11 cellular contexts compared by ENCODE assay signal in the genomic region with DNA sequence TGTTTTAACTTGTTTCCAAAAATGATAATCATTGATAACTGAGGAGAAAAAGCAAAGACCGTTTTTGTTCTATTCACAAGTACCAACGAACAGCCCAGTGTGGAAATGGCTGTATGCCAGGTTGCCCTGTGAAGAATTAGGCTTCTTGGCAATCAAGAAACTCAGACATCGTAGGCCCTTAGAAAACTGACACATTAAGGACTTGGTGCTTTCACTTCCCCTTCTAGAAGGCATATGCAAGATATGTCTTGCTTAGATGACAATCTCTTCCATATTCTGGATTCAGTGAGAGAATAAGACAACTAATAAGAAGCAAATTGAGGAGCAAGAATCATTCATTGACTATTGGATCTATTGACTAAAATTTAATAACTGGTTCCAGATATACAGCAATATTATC. TPM values are rescaled to one million over a fixed set of nuclear protein-coding genes. Genes with fewer than 3 reads are reported as not detected.
A peak's percentile ranks its signal among the peaks of the same experiment; 100 is the strongest.
DNase-seq lines count a peak whose midpoint lies in the region; ATAC-seq, FAIRE-seq and TF ChIP-seq lines count a peak whose summit lies in the region.
"Had no signal": no experiment of that assay in that cellular context is flagged by ENCODE, and none has a peak within 500 bp of the region (broad histone marks: within the 10 kb centered on the region; RNA-seq: fewer than 3 reads in every experiment).

No MANE protein-coding gene starts in this region.

- peak; percentile 76 for FAIRE-seq in GM12878 (lab: Jason Lieb, UNC)

- H3K79me2 ChIP-seq in GM12878 (ENCODE audit: control insufficient read depth, insufficient read depth, low read length) = no peaks in the 10 kb centered on the region

- no peaks in the 10 kb centered on the region for H3K9me3 Mint-ChIP-seq in CD4-positive, alpha-beta T cell
- H3K9me3 Mint-ChIP-seq: activated T-cell treated with anti-CD3 and anti-CD28 coated beads, Interleukin-2, amount 50 U/mL, for 4 hours; CD4-positive, alpha-beta memory T cell had no signal

- H4K20me1 ChIP-seq in GM12878 (ENCODE audit: control insufficient read depth, insufficient read depth) = no peaks in the 10 kb centered on the region

- H3K4me1 Mint-ChIP-seq in CD4-positive, alpha-beta T cell (ENCODE audit: low read depth) = peaks cover 7% of the 10 kb centered on the region

- H3K4me3 Mint-ChIP-seq in CD4-positive, alpha-beta T cell = no peak overlapping the region
- H3K4me3 Mint-ChIP-seq: activated T-cell treated with anti-CD3 and anti-CD28 coated beads, Interleukin-2, amount 50 U/mL, for 4 hours; CD4-positive, alpha-beta memory T cell had no signal

- RAD21 ChIA-PET in GM12878 (lab: Charles Lee; ENCODE audit: unreplicated experiment) = interaction anchor here (1.0 to 1.8 kb wide), 4 partner anchors 16 to 139 kb away, joined by 3 to 8 read pairs (median 6); no protein-coding TSS in a partner anchor

- peak in 1 of 2 experiments; percentile 87; a peak in 2 of 4 replicates for TF ChIP-seq EP300 in GM12878 (IDR thresholded peaks at IDR 0.05; ENCODE audit: borderline replicate concordance in 1 of 2, control insufficient read depth in 1 of 2, low read depth in 2 of 2, low read length in 2 of 2)

- no peaks in the 10 kb centered on the region for H3K27me3 Mint-ChIP-seq in CD4-positive, alpha-beta T cell
- H3K27me3 Mint-ChIP-seq: CD4-positive, alpha-beta memory T cell had no signal

- in situ Hi-C loops in GM12878 (cut with MboI) = no loop called here

- no peak overlapping the region for H2AFZ ChIP-seq in GM12878 (ENCODE audit: control insufficient read depth, low read depth, low read length)

- no peak overlapping the region for H3K27ac ChIP-seq in GM12878 (ENCODE audit: control insufficient read depth, insufficient read depth)
- H3K27ac ChIP-seq in CD4-positive, alpha-beta T cell (ENCODE audit: low read depth, low read length) = no peak overlapping the region

- no peaks in the 10 kb centered on the region for H3K27me3 ChIP-seq in GM12878 (replicated peaks in 1 of 2; ENCODE audit: control insufficient read depth in 2 of 2, insufficient read depth in 2 of 2, low read length in 1 of 2)
- H3K27me3 ChIP-seq in CD4-positive, alpha-beta T cell (ENCODE audit: control insufficient read depth, insufficient read depth, low read length) = no peaks in the 10 kb centered on the region

- H3K4me2 ChIP-seq in GM12878 (ENCODE audit: control insufficient read depth, insufficient read depth) = no peak overlapping the region

- intact Hi-C loops in GM12878 (cut with micrococcal nuclease; ENCODE audit: unreplicated experiment) = loop anchor here (10.0 kb wide), 1 partner anchor 687 kb away; no protein-coding TSS in a partner anchor
- intact Hi-C loops in CD4-positive, alpha-beta T cell (cut with DNase I, micrococcal nuclease) = no loop called here

- ATAC-seq in GM18498 (IDR thresholded peaks at IDR 0.05; ENCODE audit: unreplicated experiment) (peak; percentile 98), GM21526 (IDR thresholded peaks at IDR 0.05; ENCODE audit: low FRiP score, unreplicated experiment) (peak; percentile 92), HG03354 (IDR thresholded peaks at IDR 0.05; ENCODE audit: poor library complexity, severe bottlenecking, unreplicated experiment) (peak; percentile 94), GM12878 (peak; percentile 94)
- ATAC-seq in CD4-positive, alpha-beta T cell (ENCODE audit: poor library complexity) = no peak
- ATAC-seq: activated T-cell treated with anti-CD3 and anti-CD28 coated beads, Interleukin-2, amount 50 U/mL, for 4 hours; HCT116 had no signal

- DNase-seq in GM12878 (ENCODE audit: low read depth, low spot score) = peak; percentile 59
- no peak for DNase-seq in CD4-positive, alpha-beta T cell
- no peak for DNase-seq in iPS-NIHi7 (ENCODE audit: extremely low spot score)
- DNase-seq in NCI-H226 = no peak
- no peak for DNase-seq in NCI-H187 treated with DMSO at 0.1 percent for 48 hours (lab: John Stamatoyannopoulos, UW)
- DNase-seq: activated T-cell treated with anti-CD3 and anti-CD28 coated beads, Interleukin-2, amount 50 U/mL, for 4 hours; CD4-positive, alpha-beta memory T cell had no signal

- no peak overlapping the region for H3K9ac ChIP-seq in GM12878 (ENCODE audit: control insufficient read depth, insufficient read depth, low read length)

- no peak overlapping the region for H3K27ac Mint-ChIP-seq in CD4-positive, alpha-beta T cell
- H3K27ac Mint-ChIP-seq: CD4-positive, alpha-beta memory T cell had no signal

- no peak for TF ChIP-seq POLR2A in GM12878 (IDR thresholded peaks at IDR 0.05; ENCODE audit: low read depth, low read length)

- H3K9me3 ChIP-seq in GM12878 (replicated peaks; ENCODE audit: control insufficient read depth, insufficient read depth, low read length) = no peaks in the 10 kb centered on the region
- H3K9me3 ChIP-seq in CD4-positive, alpha-beta T cell (ENCODE audit: control insufficient read depth, low read length) = no peaks in the 10 kb centered on the region

- H3K36me3 ChIP-seq in GM12878 (ENCODE audit: control insufficient read depth in 2 of 2, insufficient read depth in 2 of 2, low read length in 1 of 2) = no peaks in the 10 kb centered on the region

- CTCF ChIA-PET in GM12878 (lab: Yijun Ruan, JAX) = interaction anchor here (0.8 kb wide), 1 partner anchor 20 kb away, joined by 3 read pairs; no protein-coding TSS in a partner anchor
- CTCF ChIA-PET in CD4-positive, alpha-beta T cell (lab: Charles Lee) = no interaction called here

- WGBS in GM12878 (ENCODE audit: insufficient coverage, insufficient replicate concordance, low lambda C conversion rate, missing lambda C conversion rate) = 16% methylated on average over 3 of the region's 3 CpGs

- no peak for TF ChIP-seq RAD21 in GM12878 (IDR thresholded peaks at IDR 0.05; ENCODE audit: insufficient read depth, low read depth, low read length)

- POLR2A ChIA-PET in GM12878 (lab: Charles Lee) = no interaction called here
- POLR2A ChIA-PET in CD4-positive, alpha-beta T cell (lab: Charles Lee) = no interaction called here

- no peak overlapping the region for H3K4me3 ChIP-seq in GM12878

- SMC1A ChIA-PET in GM12878 (lab: Charles Lee; ENCODE audit: uncharacterized antibody, unreplicated experiment) = interaction anchor here (0.7 to 1.5 kb wide), 4 partner anchors 12 to 74 kb away, joined by 3 to 4 read pairs (median 3); no protein-coding TSS in a partner anchor

- peaks cover 21% of the 10 kb centered on the region for H3K36me3 Mint-ChIP-seq in CD4-positive, alpha-beta T cell (ENCODE audit: low read depth)

- no TSS peak for BruUV-seq in GM12878 (replicated peaks; lab: Mats Ljungman, UMichigan)

- no peak for TF ChIP-seq CTCF in GM12878 (IDR thresholded peaks at IDR 0.05 in 2 of 3, conservative IDR thresholded peaks at IDR 0.05 in 1 of 3; ENCODE audit: control insufficient read depth in 2 of 3, extremely low read depth in 1 of 3, insufficient read depth in 1 of 3, low read depth in 3 of 3, low read length in 3 of 3)
- no peak for TF ChIP-seq CTCF in CD4-positive, alpha-beta T cell (IDR thresholded peaks at IDR 0.05)

- peaks cover 5% of the 10 kb centered on the region; the same call in 1 of the 2 replicates for H3K4me1 ChIP-seq in GM12878 (ENCODE audit: control insufficient read depth, insufficient read depth, low read length)

TF ChIP-seq in GM12878, 131 proteins besides CTCF, POLR2A, EP300 and RAD21 (continues in another document):
- no peak for TF ChIP-seq YBX1 (IDR thresholded peaks at IDR 0.05)
- peak; percentile 59; the same call in 1 of the 2 replicates for TF ChIP-seq NBN (IDR thresholded peaks at IDR 0.05)
- TF ChIP-seq SREBF1 (IDR thresholded peaks at IDR 0.05; ENCODE audit: low read length) = no peak
- TF ChIP-seq BCL11A (IDR thresholded peaks at IDR 0.05; ENCODE audit: low read depth, low read length) = 0 out of 2 replicates have a peak, but pooled peaks have one; percentile 44
- TF ChIP-seq CREB1 (IDR thresholded peaks at IDR 0.05; ENCODE audit: low read depth) = no peak

RNA-seq across cellular contexts. Expression of a gene that starts 56.6 kb away (rescaled TPM):
- total RNA-seq in GM12878 (2013; cell fraction: nucleolus; rRNA removed) = 93.9 and 108 TPM in 2 replicates
- total RNA-seq in GM12878 (2014; rRNA removed) = 26.8 and 31.0 TPM in 2 replicates
- 44.1 and 44.9 TPM in 2 replicates for total RNA-seq in GM12878 (2014; rRNA removed; fragmentation: Illumina TruSeq; extraction: Trizol)
- total RNA-seq in GM12878 (2021) = 21.6 and 23.8 TPM in 2 replicates
- polyA plus RNA-seq in GM12878 (2011; ENCODE audit: low read depth) = 17.7 TPM
- polyA plus RNA-seq in GM12878 (2011; rRNA removed) = 52.9 and 76.8 TPM in 2 replicates
- 21.2 and 26.0 TPM in 2 replicates for polyA plus RNA-seq in GM12878 (2011; cell fraction: cytosol; rRNA removed)
- polyA plus RNA-seq in GM12878 (2011; cell fraction: nucleus; rRNA removed) = 23.9 and 26.9 TPM in 2 replicates
- 17.7 and 21.8 TPM in 2 replicates for polyA plus RNA-seq in GM12878 (2012)
- polyA plus RNA-seq in GM12878 (2014; fragmentation: Illumina TruSeq; extraction: Trizol) = 43.7 and 58.0 TPM in 2 replicates
- polyA plus RNA-seq in GM12878 (2014; fragmentation: Nextera tagmentation; extraction: Ambion mirVana) = 10 to 100 TPM; 60.2 to 73.7 TPM
- 25.0 and 34.0 TPM in 2 replicates for polyA plus RNA-seq in GM12878 (2014; rRNA removed)
- 10 to 100 TPM; 56.1 to 62.6 TPM for polyA plus RNA-seq in GM12878 (2016; fragmentation: Nextera tagmentation; extraction: Ambion mirVana)
- polyA minus RNA-seq in GM12878 (2011; rRNA and poly(A)+ RNA removed) = 42.6 and 42.8 TPM in 2 replicates
- 4.4 and 4.5 TPM in 2 replicates for polyA minus RNA-seq in GM12878 (2011; cell fraction: cytosol; rRNA and poly(A)+ RNA removed)
- polyA minus RNA-seq in GM12878 (2011; cell fraction: nucleus; rRNA and poly(A)+ RNA removed) = 34.2 and 53.3 TPM in 2 replicates
- total RNA-seq in CD4-positive, alpha-beta T cell = 10 to 100 TPM; 25.8 to 27.5 TPM

RNA-seq across cellular contexts. Expression of a gene that starts 56.7 kb away (rescaled TPM):
- 217 and 237 TPM in 2 replicates for total RNA-seq in GM12878 (2013; cell fraction: nucleolus; rRNA removed)
- total RNA-seq in GM12878 (2014; rRNA removed) = 147 and 158 TPM in 2 replicates
- total RNA-seq in GM12878 (2014; rRNA removed; fragmentation: Illumina TruSeq; extraction: Trizol) = 168 and 172 TPM in 2 replicates
- total RNA-seq in GM12878 (2021) = 109 and 115 TPM in 2 replicates
- polyA plus RNA-seq in GM12878 (2011; ENCODE audit: low read depth) = 46.8 TPM
- 149 and 220 TPM in 2 replicates for polyA plus RNA-seq in GM12878 (2011; rRNA removed)
- 99.2 and 112 TPM in 2 replicates for polyA plus RNA-seq in GM12878 (2011; cell fraction: cytosol; rRNA removed)
- 146 and 163 TPM in 2 replicates for polyA plus RNA-seq in GM12878 (2011; cell fraction: nucleus; rRNA removed)
- 51.6 and 54.1 TPM in 2 replicates for polyA plus RNA-seq in GM12878 (2012)
- polyA plus RNA-seq in GM12878 (2014; fragmentation: Illumina TruSeq; extraction: Trizol) = 167 and 221 TPM in 2 replicates
- 100 to 1,000 TPM in 1 of 2 experiments, 10 to 100 TPM in 1; 75.9 to 108 TPM for polyA plus RNA-seq in GM12878 (2014; fragmentation: Nextera tagmentation; extraction: Ambion mirVana)
- 72.2 and 97.9 TPM in 2 replicates for polyA plus RNA-seq in GM12878 (2014; rRNA removed)
- 100 to 1,000 TPM; 124 to 144 TPM for polyA plus RNA-seq in GM12878 (2016; fragmentation: Nextera tagmentation; extraction: Ambion mirVana)
- polyA minus RNA-seq in GM12878 (2011; rRNA and poly(A)+ RNA removed) = 199 and 265 TPM in 2 replicates
- 58.4 and 60.6 TPM in 2 replicates for polyA minus RNA-seq in GM12878 (2011; cell fraction: cytosol; rRNA and poly(A)+ RNA removed)
- polyA minus RNA-seq in GM12878 (2011; cell fraction: nucleus; rRNA and poly(A)+ RNA removed) = 48.6 and 54.9 TPM in 2 replicates
- total RNA-seq in CD4-positive, alpha-beta T cell = 10 to 100 TPM; 50.1 to 50.6 TPM
